In genomic region chr17:30693772-30694171, GRCh38 we compare ENCODE assay signal across 8 cellular contexts.
DNase-seq lines count a peak whose midpoint lies in the region; ATAC-seq and TF ChIP-seq lines count a peak whose summit lies in the region.
"Not testable (repeated sequence)": the region's sequence is repeated elsewhere in the genome, so short reads cannot be mapped to it uniquely, and the experiment has no call there.

No MANE protein-coding gene starts in this region.

- not testable (repeated sequence) for H3K9me3 Mint-ChIP-seq in activated naive CD8-positive, alpha-beta T cell treated with anti-CD3 and anti-CD28 coated beads, Interleukin-2, amount 50 U/mL, for 24 hours

- H2BK15ac ChIP-seq in mesenchymal stem cell (ENCODE audit: low read depth, poor library complexity, severe bottlenecking): not testable (repeated sequence)

- DNase-seq in AG10803 (ENCODE audit: low read depth); fibroblast of pulmonary artery (ENCODE audit: low read depth): not testable (repeated sequence)
- DNase-seq in GM20000 (ENCODE audit: low spot score): peak; percentile 40
- DNase-seq in NOMO-1 treated with DMSO at 0.1 percent for 48 hours (lab: John Stamatoyannopoulos, UW; ENCODE audit: unreplicated experiment): peak; percentile 12
- DNase-seq in activated CD4-positive, alpha-beta T cell treated with anti-CD3 and anti-CD28 coated beads, Interleukin-2, amount 50 U/mL, for 4 hours: peak; percentile 38 to 47
- DNase-seq in activated naive CD8-positive, alpha-beta T cell treated with anti-CD3 and anti-CD28 coated beads, Interleukin-2, amount 50 U/mL, for 24 hours: peak; percentile 54
- peak; percentile 25 for DNase-seq in mesenchymal stem cell
- peak; percentile 24 for DNase-seq in stimulated activated CD4-positive, alpha-beta T cell treated with anti-CD3 and anti-CD28 coated beads, Interleukin-2, amount 100 ng/mL, for 4 hours (ENCODE audit: low read depth)

- H2AFZ ChIP-seq in mesenchymal stem cell (ENCODE audit: low read depth, low read length): not testable (repeated sequence)

- WGBS in mesenchymal stem cell: 2% methylated on average over 10 of the region's 20 CpGs

- not testable (repeated sequence) for H4K91ac ChIP-seq in mesenchymal stem cell (ENCODE audit: low read length)

- H2BK120ac ChIP-seq in mesenchymal stem cell (ENCODE audit: low read depth, low read length): peak overlapping the region; percentile 49

- H3K36me3 Mint-ChIP-seq in activated naive CD8-positive, alpha-beta T cell treated with anti-CD3 and anti-CD28 coated beads, Interleukin-2, amount 50 U/mL, for 24 hours (ENCODE audit: low read depth): not testable (repeated sequence)

- not testable (repeated sequence) for H3K27ac ChIP-seq in mesenchymal stem cell (ENCODE audit: low read length, poor library complexity, severe bottlenecking)

- H3K36me3 ChIP-seq in mesenchymal stem cell (ENCODE audit: control insufficient read depth in 1 of 2, insufficient read depth in 2 of 2, low read depth in 1 of 2, low read length in 2 of 2): not testable (repeated sequence)

- H3K4me1 Mint-ChIP-seq in activated naive CD8-positive, alpha-beta T cell treated with anti-CD3 and anti-CD28 coated beads, Interleukin-2, amount 50 U/mL, for 24 hours: peaks cover 10% of the 10 kb centered on the region

- H3K9me3 ChIP-seq in mesenchymal stem cell (ENCODE audit: control insufficient read depth, low read length): not testable (repeated sequence)

- TF ChIP-seq CTCF in AG10803 (conservative IDR thresholded peaks at IDR 0.05; ENCODE audit: low read length) (peak; percentile 22), GM20000 (IDR thresholded peaks at IDR 0.05; ENCODE audit: extremely low read depth, missing control alignments) (peak; percentile 30), fibroblast of pulmonary artery (IDR thresholded peaks at IDR 0.05; ENCODE audit: low read length, missing control alignments) (peak; percentile 18)

- H4K8ac ChIP-seq in mesenchymal stem cell (ENCODE audit: low read length): not testable (repeated sequence)

- H2AK5ac ChIP-seq in mesenchymal stem cell (ENCODE audit: low read length, severe bottlenecking): not testable (repeated sequence)

- not testable (repeated sequence) for H3K79me1 ChIP-seq in mesenchymal stem cell (replicated peaks; ENCODE audit: low read length, poor library complexity, severe bottlenecking)

- not testable (repeated sequence) for H3K4me1 ChIP-seq in mesenchymal stem cell (ENCODE audit: control insufficient read depth, insufficient read depth, low read depth, low read length)

- peak overlapping the region in 1 of 2 experiments; percentile 15 for H3K14ac ChIP-seq in mesenchymal stem cell (ENCODE audit: low read length in 2 of 2)

- H3K18ac ChIP-seq in mesenchymal stem cell (ENCODE audit: low read depth in 1 of 2, low read length in 2 of 2): not testable (repeated sequence)

- not testable (repeated sequence) for H3K27me3 ChIP-seq in mesenchymal stem cell (ENCODE audit: control insufficient read depth in 1 of 2, insufficient read depth in 1 of 2, low read length in 2 of 2)

- not testable (repeated sequence) for H2BK5ac ChIP-seq in mesenchymal stem cell (ENCODE audit: low read depth, low read length, poor library complexity, severe bottlenecking)

- not testable (repeated sequence) for H2BK12ac ChIP-seq in mesenchymal stem cell (ENCODE audit: low read length in 2 of 2)

- ATAC-seq in activated naive CD8-positive, alpha-beta T cell treated with anti-CD3 and anti-CD28 coated beads, Interleukin-2, amount 50 U/mL, for 24 hours: peak; percentile 53

- H3K4me3 Mint-ChIP-seq in activated naive CD8-positive, alpha-beta T cell treated with anti-CD3 and anti-CD28 coated beads, Interleukin-2, amount 50 U/mL, for 24 hours: peak overlapping the region; percentile 32

- H3K23ac ChIP-seq in mesenchymal stem cell (ENCODE audit: low read length in 2 of 2): not testable (repeated sequence)

- not testable (repeated sequence) for H3K27me3 Mint-ChIP-seq in activated naive CD8-positive, alpha-beta T cell treated with anti-CD3 and anti-CD28 coated beads, Interleukin-2, amount 50 U/mL, for 24 hours

- H3K9ac ChIP-seq in mesenchymal stem cell (ENCODE audit: low read length): not testable (repeated sequence)

- H3K4me2 ChIP-seq in mesenchymal stem cell (ENCODE audit: low read length, poor library complexity, severe bottlenecking): peak overlapping the region; percentile 66

- H3K4me3 ChIP-seq in AG10803 (ENCODE audit: low read length); fibroblast of pulmonary artery (replicated peaks; ENCODE audit: low read depth, low read length); mesenchymal stem cell (ENCODE audit: insufficient read depth in 1 of 2, low read depth in 1 of 2, low read length in 2 of 2): not testable (repeated sequence)

- H3K4ac ChIP-seq in mesenchymal stem cell (ENCODE audit: low read depth in 1 of 2, low read length in 2 of 2): not testable (repeated sequence)

- H3K27ac Mint-ChIP-seq in activated naive CD8-positive, alpha-beta T cell treated with anti-CD3 and anti-CD28 coated beads, Interleukin-2, amount 50 U/mL, for 24 hours: not testable (repeated sequence)
